1 cellular context compared by ENCODE assay signal in the genomic region with DNA sequence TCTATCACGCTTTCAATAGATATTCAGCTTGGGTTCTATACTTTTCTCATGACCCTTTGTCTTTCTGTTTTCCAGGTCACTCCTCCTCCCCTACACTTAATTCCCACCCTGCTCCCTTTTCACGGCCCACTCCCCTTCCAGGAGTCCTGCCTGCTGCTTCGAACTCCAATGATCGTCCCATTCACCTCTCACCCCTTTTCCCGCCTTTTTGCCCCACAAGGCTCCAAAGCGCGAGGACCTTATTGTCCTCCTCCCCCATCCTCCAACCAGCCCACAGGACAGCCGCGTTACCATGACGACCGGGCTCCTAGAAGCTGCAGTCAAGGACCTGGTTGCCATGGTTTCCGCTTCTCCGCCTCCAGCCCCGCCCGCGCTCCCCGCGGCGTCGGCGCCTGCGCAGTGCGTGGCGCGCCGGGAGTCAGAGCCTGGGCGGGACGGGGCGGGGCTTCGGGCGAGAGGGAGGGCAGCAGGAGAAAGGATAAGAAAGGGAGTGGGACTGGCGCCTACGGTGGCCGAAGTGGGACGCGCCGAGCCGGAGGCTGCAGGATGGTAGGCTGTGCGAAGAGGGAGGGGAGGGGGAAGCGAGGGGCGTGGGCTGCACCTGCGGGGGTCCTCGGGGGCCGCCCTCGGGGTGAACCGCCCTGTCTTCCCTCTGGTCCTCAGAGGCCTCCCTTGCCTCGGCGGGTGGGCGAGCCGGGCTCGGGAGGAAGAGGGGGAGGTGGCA.
TF ChIP-seq lines count a peak whose summit lies in the region.

A gene (plus strand): TSS at position 508 of the 724 bp plus-strand sequence. CDS start 39 bp downstream, at position 547.

TF ChIP-seq in WTC11, 78 proteins besides CTCF, POLR2A, EP300 and RAD21 (continued from another document):
- TF ChIP-seq, protein P1, sequence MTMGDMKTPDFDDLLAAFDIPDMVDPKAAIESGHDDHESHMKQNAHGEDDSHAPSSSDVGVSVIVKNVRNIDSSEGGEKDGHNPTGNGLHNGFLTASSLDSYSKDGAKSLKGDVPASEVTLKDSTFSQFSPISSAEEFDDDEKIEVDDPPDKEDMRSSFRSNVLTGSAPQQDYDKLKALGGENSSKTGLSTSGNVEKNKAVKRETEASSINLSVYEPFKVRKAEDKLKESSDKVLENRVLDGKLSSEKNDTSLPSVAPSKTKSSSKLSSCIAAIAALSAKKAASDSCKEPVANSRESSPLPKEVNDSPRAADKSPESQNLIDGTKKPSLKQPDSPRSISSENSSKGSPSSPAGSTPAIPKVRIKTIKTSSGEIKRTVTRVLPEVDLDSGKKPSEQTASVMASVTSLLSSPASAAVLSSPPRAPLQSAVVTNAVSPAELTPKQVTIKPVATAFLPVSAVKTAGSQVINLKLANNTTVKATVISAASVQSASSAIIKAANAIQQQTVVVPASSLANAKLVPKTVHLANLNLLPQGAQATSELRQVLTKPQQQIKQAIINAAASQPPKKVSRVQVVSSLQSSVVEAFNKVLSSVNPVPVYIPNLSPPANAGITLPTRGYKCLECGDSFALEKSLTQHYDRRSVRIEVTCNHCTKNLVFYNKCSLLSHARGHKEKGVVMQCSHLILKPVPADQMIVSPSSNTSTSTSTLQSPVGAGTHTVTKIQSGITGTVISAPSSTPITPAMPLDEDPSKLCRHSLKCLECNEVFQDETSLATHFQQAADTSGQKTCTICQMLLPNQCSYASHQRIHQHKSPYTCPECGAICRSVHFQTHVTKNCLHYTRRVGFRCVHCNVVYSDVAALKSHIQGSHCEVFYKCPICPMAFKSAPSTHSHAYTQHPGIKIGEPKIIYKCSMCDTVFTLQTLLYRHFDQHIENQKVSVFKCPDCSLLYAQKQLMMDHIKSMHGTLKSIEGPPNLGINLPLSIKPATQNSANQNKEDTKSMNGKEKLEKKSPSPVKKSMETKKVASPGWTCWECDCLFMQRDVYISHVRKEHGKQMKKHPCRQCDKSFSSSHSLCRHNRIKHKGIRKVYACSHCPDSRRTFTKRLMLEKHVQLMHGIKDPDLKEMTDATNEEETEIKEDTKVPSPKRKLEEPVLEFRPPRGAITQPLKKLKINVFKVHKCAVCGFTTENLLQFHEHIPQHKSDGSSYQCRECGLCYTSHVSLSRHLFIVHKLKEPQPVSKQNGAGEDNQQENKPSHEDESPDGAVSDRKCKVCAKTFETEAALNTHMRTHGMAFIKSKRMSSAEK (CRISPR knock-in tag; IDR thresholded peaks at IDR 0.05; ENCODE audit: borderline replicate concordance) = no peak
- TF ChIP-seq OVOL2 (CRISPR knock-in tag; IDR thresholded peaks at IDR 0.05; ENCODE audit: borderline replicate concordance) (no peak), TEAD1 (CRISPR knock-in tag; IDR thresholded peaks at IDR 0.05) (peak; percentile 90), ZNF317 (CRISPR knock-in tag; IDR thresholded peaks at IDR 0.05; ENCODE audit: borderline replicate concordance, low read depth) (no peak)
- TF ChIP-seq, protein P2, sequence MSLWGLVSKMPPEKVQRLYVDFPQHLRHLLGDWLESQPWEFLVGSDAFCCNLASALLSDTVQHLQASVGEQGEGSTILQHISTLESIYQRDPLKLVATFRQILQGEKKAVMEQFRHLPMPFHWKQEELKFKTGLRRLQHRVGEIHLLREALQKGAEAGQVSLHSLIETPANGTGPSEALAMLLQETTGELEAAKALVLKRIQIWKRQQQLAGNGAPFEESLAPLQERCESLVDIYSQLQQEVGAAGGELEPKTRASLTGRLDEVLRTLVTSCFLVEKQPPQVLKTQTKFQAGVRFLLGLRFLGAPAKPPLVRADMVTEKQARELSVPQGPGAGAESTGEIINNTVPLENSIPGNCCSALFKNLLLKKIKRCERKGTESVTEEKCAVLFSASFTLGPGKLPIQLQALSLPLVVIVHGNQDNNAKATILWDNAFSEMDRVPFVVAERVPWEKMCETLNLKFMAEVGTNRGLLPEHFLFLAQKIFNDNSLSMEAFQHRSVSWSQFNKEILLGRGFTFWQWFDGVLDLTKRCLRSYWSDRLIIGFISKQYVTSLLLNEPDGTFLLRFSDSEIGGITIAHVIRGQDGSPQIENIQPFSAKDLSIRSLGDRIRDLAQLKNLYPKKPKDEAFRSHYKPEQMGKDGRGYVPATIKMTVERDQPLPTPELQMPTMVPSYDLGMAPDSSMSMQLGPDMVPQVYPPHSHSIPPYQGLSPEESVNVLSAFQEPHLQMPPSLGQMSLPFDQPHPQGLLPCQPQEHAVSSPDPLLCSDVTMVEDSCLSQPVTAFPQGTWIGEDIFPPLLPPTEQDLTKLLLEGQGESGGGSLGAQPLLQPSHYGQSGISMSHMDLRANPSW (CRISPR knock-in tag; conservative IDR thresholded peaks at IDR 0.05; ENCODE audit: low read depth) = no peak
